ENCODE assay signal across 21 cellular contexts in genomic region chr10:6186894-6187256, GRCh38.
"Had no signal": no experiment of that assay in that cellular context is flagged by ENCODE, and none has a peak within 500 bp of the region (broad histone marks: within the 10 kb centered on the region; RNA-seq: fewer than 3 reads in every experiment).

No MANE protein-coding gene starts in this region.

- DNase-seq: activated B cell treated with CpG ODN at 0.5 μM for 24 hours; activated CD4-positive, alpha-beta T cell treated with anti-CD3 and anti-CD28 coated beads for 4 hours; activated CD8-positive, alpha-beta memory T cell treated with anti-CD3 and anti-CD28 coated beads, Interleukin-2, amount 10 ng/mL, durations not matched to agents 7 days and 5 days; activated effector memory CD4-positive, alpha-beta T cell treated with Interleukin-2 at 50 U/mL for 16 hours; aorta; effector CD4-positive, alpha-beta T cell; erythroblast; lower lobe of right lung; naive thymus-derived CD4-positive, alpha-beta T cell; retina; stimulated activated CD4-positive, alpha-beta T cell treated with anti-CD3 and anti-CD28 coated beads, Interleukin-12 subunit alpha, Interleukin-12 subunit beta, amount 100 ng/mL, for 4 hours; stimulated activated CD4-positive, alpha-beta T cell treated with anti-CD3 and anti-CD28 coated beads, Interleukin-4, amount 100 ng/mL, for 4 hours; T1000 had no signal

- H3K27ac Mint-ChIP-seq: activated B cell treated with CpG ODN at 0.5 μM for 24 hours; activated CD4-positive, alpha-beta memory T cell treated with anti-CD3 and anti-CD28 coated beads for 36 hours; activated CD8-positive, alpha-beta memory T cell treated with anti-CD3 and anti-CD28 coated beads, Interleukin-2, amount 10 ng/mL, durations not matched to agents 7 days and 5 days; dendritic cell treated with granulocyte-macrophage colony-stimulating factor and Interleukin-4, amounts not matched to agents 40 ng/mL and 50 ng/mL, for 4 days; neural progenitor cell had no signal

- H3K4me1 ChIP-seq: neural progenitor cell had no signal

- H3K4me3 Mint-ChIP-seq: activated B cell treated with CpG ODN at 0.5 μM for 24 hours; activated CD4-positive, alpha-beta memory T cell treated with anti-CD3 and anti-CD28 coated beads for 36 hours; activated CD8-positive, alpha-beta memory T cell treated with anti-CD3 and anti-CD28 coated beads, Interleukin-2, amount 10 ng/mL, durations not matched to agents 7 days and 5 days; activated naive CD4-positive, alpha-beta T cell treated with anti-CD3 and anti-CD28 coated beads for 36 hours; brain; dendritic cell treated with granulocyte-macrophage colony-stimulating factor and Interleukin-4, amounts not matched to agents 40 ng/mL and 50 ng/mL, for 4 days; naive thymus-derived CD4-positive, alpha-beta T cell; neural progenitor cell had no signal

- H3K36me3 ChIP-seq: lower lobe of right lung, neural progenitor cell, tibial nerve had no signal

- H3K27ac ChIP-seq: lower lobe of right lung, neural progenitor cell, tibial nerve had no signal

- H3K9me3 ChIP-seq: lower lobe of right lung, tibial nerve had no signal

- H3K27me3 Mint-ChIP-seq: activated B cell treated with CpG ODN at 0.5 μM for 24 hours; activated CD4-positive, alpha-beta memory T cell treated with anti-CD3 and anti-CD28 coated beads for 36 hours; activated CD8-positive, alpha-beta memory T cell treated with anti-CD3 and anti-CD28 coated beads, Interleukin-2, amount 10 ng/mL, durations not matched to agents 7 days and 5 days; brain; dendritic cell treated with granulocyte-macrophage colony-stimulating factor and Interleukin-4, amounts not matched to agents 40 ng/mL and 50 ng/mL, for 4 days; naive thymus-derived CD4-positive, alpha-beta T cell; stimulated activated naive CD8-positive, alpha-beta T cell treated with anti-CD3 and anti-CD28 coated beads, Interleukin-15, Interleukin-2, amounts not matched to agents 100 ng/mL and 50 ng/mL, for 24 hours had no signal

- ATAC-seq: left lobe of liver; lower lobe of right lung; naive thymus-derived CD4-positive, alpha-beta T cell had no signal

- H3K4me3 ChIP-seq: lower lobe of right lung, neural progenitor cell, tibial nerve had no signal

- H3K4me1 Mint-ChIP-seq: activated B cell treated with CpG ODN at 0.5 μM for 24 hours had no signal

- H3K9me3 Mint-ChIP-seq: activated B cell treated with CpG ODN at 0.5 μM for 24 hours; activated CD4-positive, alpha-beta memory T cell treated with anti-CD3 and anti-CD28 coated beads for 36 hours; activated naive CD4-positive, alpha-beta T cell treated with anti-CD3 and anti-CD28 coated beads for 36 hours; dendritic cell treated with granulocyte-macrophage colony-stimulating factor and Interleukin-4, amounts not matched to agents 40 ng/mL and 50 ng/mL, for 4 days; naive thymus-derived CD4-positive, alpha-beta T cell; neural progenitor cell; stimulated activated naive CD8-positive, alpha-beta T cell treated with anti-CD3 and anti-CD28 coated beads, Interleukin-15, Interleukin-2, amounts not matched to agents 100 ng/mL and 50 ng/mL, for 24 hours had no signal

- H3K27me3 ChIP-seq: neural progenitor cell, tibial nerve had no signal
